ENCODE assay signal across 1 cellular context in the genomic region with DNA sequence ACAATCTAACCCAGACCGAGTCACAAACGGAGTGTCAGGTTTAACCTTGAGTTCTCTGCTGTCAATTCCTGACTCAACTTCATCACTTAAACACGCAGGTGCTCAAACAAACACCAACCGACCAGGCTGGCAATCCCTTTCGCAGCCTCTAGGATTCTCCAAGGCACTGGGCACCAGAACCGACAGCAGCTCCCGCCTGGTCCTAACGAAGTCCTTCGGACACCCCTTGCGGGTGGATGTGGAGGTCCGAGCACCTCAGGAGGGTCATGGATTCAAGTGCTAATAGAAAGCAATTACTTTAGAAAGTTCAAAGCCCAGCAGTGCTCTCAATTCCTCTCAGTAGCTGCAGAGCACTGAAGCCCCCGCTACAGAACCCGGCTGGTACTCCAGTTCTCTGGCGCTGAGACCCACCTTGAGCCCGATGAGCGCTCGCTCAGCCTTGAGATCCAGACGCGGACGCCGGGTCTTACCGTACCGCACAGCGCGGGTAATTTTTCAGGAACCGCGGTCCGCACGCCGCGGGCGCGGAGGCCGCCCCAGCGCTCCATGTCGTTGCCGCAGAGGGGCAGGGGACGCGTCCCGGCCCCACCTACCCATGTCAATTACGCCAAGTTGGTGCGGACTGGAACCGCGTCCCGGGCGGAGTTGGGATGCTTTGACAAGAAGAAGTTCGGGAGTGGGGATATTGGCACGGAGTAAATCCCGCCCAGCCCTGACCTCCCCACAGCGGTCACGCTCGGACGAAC.
TF ChIP-seq lines count a peak whose summit lies in the region.

No MANE protein-coding gene starts in this region.

TF ChIP-seq in IMR-90, 13 proteins besides CTCF, POLR2A, EP300 and RAD21:
- peak; percentile 6; the same call in 1 of the 2 replicates for TF ChIP-seq MXI1 (IDR thresholded peaks at IDR 0.05; ENCODE audit: borderline replicate concordance, low read depth, low read length)
- TF ChIP-seq CEBPB (IDR thresholded peaks at IDR 0.05; ENCODE audit: low read depth, low read length), result no peak
- peak; percentile 5; the same call in 1 of the 2 replicates for TF ChIP-seq MAZ (IDR thresholded peaks at IDR 0.05; ENCODE audit: borderline replicate concordance, low read depth, low read length)
- peak; percentile 29; the same call in 1 of the 2 replicates for TF ChIP-seq SMC3 (IDR thresholded peaks at IDR 0.05; ENCODE audit: low read depth, low read length)
- TF ChIP-seq FOS (IDR thresholded peaks at IDR 0.05; ENCODE audit: low read depth, low read length), result no peak
- TF ChIP-seq, protein P1, sequence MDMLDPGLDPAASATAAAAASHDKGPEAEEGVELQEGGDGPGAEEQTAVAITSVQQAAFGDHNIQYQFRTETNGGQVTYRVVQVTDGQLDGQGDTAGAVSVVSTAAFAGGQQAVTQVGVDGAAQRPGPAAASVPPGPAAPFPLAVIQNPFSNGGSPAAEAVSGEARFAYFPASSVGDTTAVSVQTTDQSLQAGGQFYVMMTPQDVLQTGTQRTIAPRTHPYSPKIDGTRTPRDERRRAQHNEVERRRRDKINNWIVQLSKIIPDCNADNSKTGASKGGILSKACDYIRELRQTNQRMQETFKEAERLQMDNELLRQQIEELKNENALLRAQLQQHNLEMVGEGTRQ (IDR thresholded peaks at IDR 0.05; ENCODE audit: low read depth, low read length), result no peak
- no peak for TF ChIP-seq RFX5 (IDR thresholded peaks at IDR 0.05; ENCODE audit: low read depth, low read length)
- TF ChIP-seq NFE2L2 (IDR thresholded peaks at IDR 0.05; ENCODE audit: low read depth, low read length), result no peak
